ENCODE assay signal across 18 cellular contexts in genomic region chr13:111845621-111846351, GRCh38.
DNase-seq lines count a peak whose midpoint lies in the region; ATAC-seq, FAIRE-seq and TF ChIP-seq lines count a peak whose summit lies in the region.
"Had no signal": no experiment of that assay in that cellular context is flagged by ENCODE, and none has a peak within 500 bp of the region (broad histone marks: within the 10 kb centered on the region; RNA-seq: fewer than 3 reads in every experiment).

No MANE protein-coding gene starts in this region.

- 0 out of 3 replicates have a peak, but pooled peaks of 1 of the 2 experiments have one; percentile 43 for TF ChIP-seq POLR2A in H1 (IDR thresholded peaks at IDR 0.05; ENCODE audit: control extremely low read depth in 1 of 2, low read depth in 2 of 2, low read length in 2 of 2)

- H3K14ac ChIP-seq in H1 (ENCODE audit: insufficient read length), result no peak overlapping the region

- H3K27ac ChIP-seq in H1 (ENCODE audit: low read depth, low read length) (peak overlapping the region; percentile 70; the same call in 1 of the 2 replicates), neural progenitor cell (no peak overlapping the region), RWPE1 (no peak overlapping the region)
- H3K27ac ChIP-seq: thoracic aorta had no signal

- 12% methylated on average over 29 of the region's 29 CpGs; no CpG with 5 or more reads in 1 of the 2 experiments for WGBS in H1 (ENCODE audit: extremely low coverage in 1 of 2, insufficient coverage in 1 of 2, insufficient read length in 1 of 2, insufficient replicate concordance in 2 of 2, low coverage in 1 of 2, low lambda C conversion rate in 2 of 2, missing lambda C conversion rate in 1 of 2), 2 experiments

- TF ChIP-seq CTCF in H1 (IDR thresholded peaks at IDR 0.05; ENCODE audit: control extremely low read depth in 1 of 3, insufficient read depth in 1 of 3, low read depth in 1 of 3, low read length in 3 of 3) (no peak), neural progenitor cell (IDR thresholded peaks at IDR 0.05) (no peak), CD14-positive monocyte (IDR thresholded peaks at IDR 0.05) (no peak), RWPE1 (conservative IDR thresholded peaks at IDR 0.05; ENCODE audit: low read depth) (no peak)

- DNase-seq in NCI-H1417 (lab: John Stamatoyannopoulos, UW), result peak in 2 of 3 experiments; percentile 35 to 49
- no peak for DNase-seq in NCI-H1417 treated with DMSO at 0.1 percent for 48 hours (lab: John Stamatoyannopoulos, UW)
- peak; percentile 31 for DNase-seq in NCI-H1436 treated with DMSO at 0.1 percent for 48 hours (lab: John Stamatoyannopoulos, UW)
- DNase-seq in H1 (ENCODE audit: low read depth in 1 of 2, low spot score in 2 of 2), result peak; percentile 64 to 71
- no peak for DNase-seq in neural progenitor cell (ENCODE audit: low spot score)
- no peak for DNase-seq in CD14-positive monocyte (ENCODE audit: low spot score)
- DNase-seq in RWPE1 (ENCODE audit: low spot score), result no peak
- DNase-seq: activated CD4-positive, alpha-beta T cell treated with anti-CD3 and anti-CD28 coated beads, Interleukin-2, amount 10 ng/mL, durations not matched to agents 7 days and 5 days; activated CD8-positive, alpha-beta memory T cell treated with anti-CD3 and anti-CD28 coated beads, Interleukin-2, amount 50 U/mL, for 48 hours; amygdala; C1 segment of cervical spinal cord; effector memory CD4-positive, alpha-beta T cell; heart left ventricle; midbrain; NCI-H2171 had no signal

- H3K27me3 Mint-ChIP-seq in neural progenitor cell (ENCODE audit: insufficient read depth, low read depth), result peaks cover 10% of the 10 kb centered on the region
- H3K27me3 Mint-ChIP-seq in CD14-positive monocyte (ENCODE audit: low read depth in 3 of 3), result peaks cover 6 to 23% (median 13%) of the 10 kb centered on the region in 3 donors

- POLR2A ChIA-PET in H1 (lab: Charles Lee; ENCODE audit: partially characterized antibody) (interaction anchor here (1.8 kb wide), 1 partner anchor 9 kb away, joined by 9 read pairs; no protein-coding TSS in a partner anchor), RWPE1 (lab: Yijun Ruan, JAX; ENCODE audit: low non-redundant PET) (no interaction called here)

- peak overlapping the region; percentile 99 for H2BK5ac ChIP-seq in H1 (ENCODE audit: low read depth, low read length)

- H3F3A ChIP-seq in neural progenitor cell (ENCODE audit: low read depth), result peaks cover 4% of the 10 kb centered on the region

- peak overlapping the region; percentile 66; the same call in 1 of the 2 replicates for H2AK5ac ChIP-seq in H1 (ENCODE audit: low read depth, low read length)

- peaks cover 5% of the 10 kb centered on the region in 2 experiments; a peak in 1 of 4 replicates for H3K9me3 ChIP-seq in H1 (ENCODE audit: insufficient read depth in 2 of 2, low read depth in 1 of 2, low read length in 1 of 2)
- no peaks in the 10 kb centered on the region for H3K9me3 ChIP-seq in neural progenitor cell (ENCODE audit: low read depth)
- H3K9me3 ChIP-seq: thoracic aorta had no signal

- no peaks in the 10 kb centered on the region for H3K23me2 ChIP-seq in H1 (ENCODE audit: low read depth, low read length)

- H3K4me1 ChIP-seq in H1 (replicated peaks in 1 of 4; ENCODE audit: control insufficient read depth in 3 of 4, insufficient read depth in 4 of 4, low read length in 3 of 4), result peaks cover 4 to 26% (median 10%) of the 10 kb centered on the region in 4 experiments
- H3K4me1 ChIP-seq in neural progenitor cell, result peaks cover 15% of the 10 kb centered on the region

- peak overlapping the region; percentile 5 for H3K56ac ChIP-seq in H1 (replicated peaks; ENCODE audit: insufficient read length, low read depth, low read length)

- no peaks in the 10 kb centered on the region for H3K36me3 ChIP-seq in H1 (ENCODE audit: control insufficient read depth in 2 of 4, insufficient read depth in 4 of 4, low read length in 3 of 4)
- no peaks in the 10 kb centered on the region for H3K36me3 ChIP-seq in neural progenitor cell
- H3K36me3 ChIP-seq: heart left ventricle, thoracic aorta had no signal

- no peak for FAIRE-seq in H1 (lab: Jason Lieb, UNC)

- H4K5ac ChIP-seq in H1 (ENCODE audit: insufficient read length, low read depth, low read length), result peak overlapping the region; percentile 73

- no peaks in the 10 kb centered on the region for H3K36me3 Mint-ChIP-seq in neural progenitor cell
- no peaks in the 10 kb centered on the region for H3K36me3 Mint-ChIP-seq in CD14-positive monocyte

- peak overlapping the region; percentile 92 for H3K18ac ChIP-seq in H1 (ENCODE audit: extremely low read depth, low read length)

- no peaks in the 10 kb centered on the region for H3K79me1 ChIP-seq in H1 (ENCODE audit: low read depth, low read length)

- H3K27me3 ChIP-seq in H1 (replicated peaks in 1 of 4; ENCODE audit: control insufficient read depth in 3 of 4, extremely low read depth in 1 of 4, insufficient read depth in 3 of 4, low read length in 3 of 4) (no peaks in the 10 kb centered on the region), neural progenitor cell (peaks cover 16% of the 10 kb centered on the region)

- peak overlapping the region; percentile 94 for H2BK120ac ChIP-seq in H1 (replicated peaks; ENCODE audit: low read depth, low read length)

- H3K4me3 Mint-ChIP-seq in neural progenitor cell (no peak overlapping the region), CD14-positive monocyte (peak overlapping the region in 1 of 2 donors; percentile 39)
- H3K4me3 Mint-ChIP-seq: activated CD4-positive, alpha-beta T cell treated with anti-CD3 and anti-CD28 coated beads, Interleukin-2, amount 10 ng/mL, durations not matched to agents 7 days and 5 days; central memory CD8-positive, alpha-beta T cell had no signal

- H3K4me1 Mint-ChIP-seq in neural progenitor cell (peaks cover 19% of the 10 kb centered on the region), CD14-positive monocyte (no peaks in the 10 kb centered on the region)
- H3K4me1 Mint-ChIP-seq: activated CD4-positive, alpha-beta T cell treated with anti-CD3 and anti-CD28 coated beads, Interleukin-2, amount 10 ng/mL, durations not matched to agents 7 days and 5 days; central memory CD8-positive, alpha-beta T cell had no signal

- no peaks in the 10 kb centered on the region for H3K79me2 ChIP-seq in H1 (ENCODE audit: control insufficient read depth in 1 of 2, insufficient read depth in 2 of 2, low read length in 2 of 2)
- no peaks in the 10 kb centered on the region for H3K79me2 ChIP-seq in neural progenitor cell (ENCODE audit: low read depth)

- H4K20me1 ChIP-seq in H1 (replicated peaks in 1 of 2; ENCODE audit: control insufficient read depth in 1 of 2, insufficient read depth in 2 of 2, low read length in 2 of 2) (no peaks in the 10 kb centered on the region), neural progenitor cell (ENCODE audit: low read depth) (no peaks in the 10 kb centered on the region)

- H2BK20ac ChIP-seq in H1 (ENCODE audit: low read length), result peak overlapping the region; percentile 53

- peak overlapping the region; percentile 89 for H2BK12ac ChIP-seq in H1 (ENCODE audit: low read depth, low read length)

- peak overlapping the region; percentile 99 for H4K91ac ChIP-seq in H1 (replicated peaks; ENCODE audit: insufficient read length, low read length)

- H3K4ac ChIP-seq in H1 (replicated peaks; ENCODE audit: insufficient read length, low read depth, low read length), result peak overlapping the region; percentile 91

- peak overlapping the region in 1 of 4 experiments; percentile 8; a peak in 2 of 7 replicates for H3K9ac ChIP-seq in H1 (replicated peaks in 1 of 4; ENCODE audit: extremely low read depth in 1 of 4, low read depth in 3 of 4, low read length in 3 of 4)
- no peak overlapping the region for H3K9ac ChIP-seq in neural progenitor cell

- H2AFZ ChIP-seq in H1 (ENCODE audit: low read length) (peak overlapping the region; percentile 28; the same call in 1 of the 2 replicates), neural progenitor cell (replicated peaks) (peak overlapping the region; percentile 93)

- H3K23ac ChIP-seq in H1 (ENCODE audit: insufficient read length), result no peak overlapping the region

- intact Hi-C loops in CD14-positive monocyte (cut with micrococcal nuclease), result no loop called here

- H3K9me3 Mint-ChIP-seq in neural progenitor cell, result peaks cover 18% of the 10 kb centered on the region
- H3K9me3 Mint-ChIP-seq in CD14-positive monocyte, result peaks cover 0 to 18% (median 8%) of the 10 kb centered on the region in 7 donors

- CTCF ChIA-PET in H1 (lab: Charles Lee; ENCODE audit: partially characterized antibody) (interaction anchor here (1.1 kb wide), 1 partner anchor 16 kb away, joined by 3 read pairs; no protein-coding TSS in a partner anchor), RWPE1 (lab: Yijun Ruan, JAX) (no interaction called here)

- no peak for ATAC-seq in GM21619 (IDR thresholded peaks at IDR 0.05; ENCODE audit: unreplicated experiment)

- H2BK15ac ChIP-seq in H1 (ENCODE audit: low read length), result peak overlapping the region; percentile 3; the same call in 1 of the 2 replicates

- TF ChIP-seq EP300 in H1 (IDR thresholded peaks at IDR 0.05; ENCODE audit: borderline replicate concordance in 1 of 2, low read depth in 2 of 2, low read length in 2 of 2), result no peak

- peak overlapping the region; percentile 90 for H4K8ac ChIP-seq in H1 (ENCODE audit: extremely low read depth, insufficient read depth, low read length)

- H3K27ac Mint-ChIP-seq in neural progenitor cell, result no peak overlapping the region
- no peak overlapping the region for H3K27ac Mint-ChIP-seq in CD14-positive monocyte
- H3K27ac Mint-ChIP-seq: activated CD4-positive, alpha-beta T cell treated with anti-CD3 and anti-CD28 coated beads, Interleukin-2, amount 10 ng/mL, durations not matched to agents 7 days and 5 days had no signal

- H3K4me3 ChIP-seq in H1 (ENCODE audit: extremely low read depth in 1 of 4, insufficient read depth in 2 of 4, low read depth in 3 of 4, low read length in 4 of 4), result peak overlapping the region in 3 of 4 experiments; percentile 1 to 46 (median 4); a peak in 2 of 8 replicates
- H3K4me3 ChIP-seq in neural progenitor cell, result no peak overlapping the region
- H3K4me3 ChIP-seq: heart left ventricle, thoracic aorta had no signal

- H3K4me2 ChIP-seq in H1 (ENCODE audit: insufficient read depth in 1 of 2, low read depth in 2 of 2, low read length in 2 of 2) (peak overlapping the region; percentile 61 to 84), neural progenitor cell (peak overlapping the region; percentile 65)

- TF ChIP-seq RAD21 in H1 (IDR thresholded peaks at IDR 0.05 in 1 of 2, conservative IDR thresholded peaks at IDR 0.05 in 1 of 2; ENCODE audit: low read depth in 2 of 2, low read length in 2 of 2), result no peak

TF ChIP-seq in H1, 55 proteins besides CTCF, POLR2A, EP300 and RAD21 (continues in another document):
- TF ChIP-seq GTF2F1 (IDR thresholded peaks at IDR 0.05; ENCODE audit: borderline replicate concordance, low read depth, low read length) (no peak), TBP (IDR thresholded peaks at IDR 0.05; ENCODE audit: low read depth, low read length) (no peak; the same call in 1 of the 2 replicates), CTBP2 (IDR thresholded peaks at IDR 0.05; ENCODE audit: borderline replicate concordance, insufficient read depth, insufficient read length, low read length) (peak; percentile 65), EZH2 (IDR thresholded peaks at IDR 0.05; ENCODE audit: low read depth, low read length, severe bottlenecking) (peak; percentile 27)
- TF ChIP-seq, protein P1, sequence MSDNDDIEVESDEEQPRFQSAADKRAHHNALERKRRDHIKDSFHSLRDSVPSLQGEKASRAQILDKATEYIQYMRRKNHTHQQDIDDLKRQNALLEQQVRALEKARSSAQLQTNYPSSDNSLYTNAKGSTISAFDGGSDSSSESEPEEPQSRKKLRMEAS (IDR thresholded peaks at IDR 0.05), result peak; percentile 84

Comparison
In these comparisons a context has a peak if more than half of its experiments do, and no peak if none do; other contexts are left out.
1. DNase-seq: peak in NCI-H1417 (2 of 3), NCI-H1436 treated with DMSO at 0.1 percent for 48 hours (single experiment) and H1 (2 of 2); none in NCI-H1417 treated with DMSO at 0.1 percent for 48 hours (single experiment), neural progenitor cell (single experiment), CD14-positive monocyte (single experiment) and RWPE1 (single experiment).